8 cellular contexts compared by ENCODE assay signal in the genomic region with DNA sequence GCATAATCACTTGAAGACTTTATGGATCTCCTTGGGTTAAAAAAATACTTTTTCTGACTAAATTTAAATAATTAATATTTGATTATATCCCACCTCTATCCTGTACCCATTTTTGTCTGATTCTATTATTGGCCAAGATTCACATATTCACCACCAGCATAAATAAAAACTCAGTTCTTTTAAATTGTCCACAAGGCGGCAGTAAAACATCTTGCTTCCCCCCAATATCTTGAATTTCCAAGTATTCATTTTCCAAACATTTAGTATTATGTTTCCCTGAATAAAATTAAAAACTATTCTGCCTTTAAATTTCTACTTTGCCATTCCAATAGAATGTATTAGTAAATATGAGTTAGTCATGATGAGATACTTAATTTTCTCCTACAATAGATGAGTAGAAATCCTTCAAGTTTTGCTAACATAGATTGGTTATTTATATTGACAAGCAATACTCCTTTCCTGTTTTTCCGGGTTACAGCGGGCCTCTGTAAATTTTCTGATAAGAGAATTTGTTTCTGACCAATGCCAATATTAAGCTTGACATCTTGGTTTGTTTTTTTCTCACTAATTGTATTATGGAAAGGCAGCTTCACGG.
DNase-seq lines count a peak whose midpoint lies in the region; ATAC-seq and TF ChIP-seq lines count a peak whose summit lies in the region.

No MANE protein-coding gene starts in this region.

- no peak for TF ChIP-seq POLR2A in gastrocnemius medialis (IDR thresholded peaks at IDR 0.05)

- H2AFZ ChIP-seq in fibroblast of lung (ENCODE audit: low read length): no peak overlapping the region

- no peaks in the 10 kb centered on the region for H3K36me3 Mint-ChIP-seq in activated T-cell treated with anti-CD3 and anti-CD28 coated beads, Interleukin-2, amount 50 U/mL, for 72 hours (ENCODE audit: insufficient read depth in 2 of 2)

- no peaks in the 10 kb centered on the region for H3K79me2 ChIP-seq in fibroblast of lung (ENCODE audit: control insufficient read depth, insufficient read depth, low read length)

- no peaks in the 10 kb centered on the region for H3K9me3 Mint-ChIP-seq in activated T-cell treated with anti-CD3 and anti-CD28 coated beads, Interleukin-2, amount 50 U/mL, for 72 hours

- H3K36me3 ChIP-seq in Panc1 (ENCODE audit: control insufficient read depth, insufficient read depth, low read length) (no peaks in the 10 kb centered on the region), fibroblast of lung (ENCODE audit: control insufficient read depth, insufficient read depth, low read length) (no peaks in the 10 kb centered on the region), gastrocnemius medialis (no peaks in the 10 kb centered on the region)

- POLR2A ChIA-PET in Panc1 (lab: Charles Lee): no interaction called here

- H4K20me1 ChIP-seq in fibroblast of lung (ENCODE audit: control insufficient read depth, extremely low read depth, insufficient read depth, low read length): no peaks in the 10 kb centered on the region

- H3K4me1 ChIP-seq in Panc1 (ENCODE audit: control insufficient read depth, insufficient read depth, low read length) (no peaks in the 10 kb centered on the region), fibroblast of lung (ENCODE audit: control insufficient read depth, extremely low read depth, insufficient read depth, low read length) (no peaks in the 10 kb centered on the region), gastrocnemius medialis (no peaks in the 10 kb centered on the region)

- CTCF ChIA-PET in Panc1 (lab: Charles Lee): no interaction called here

- no peak overlapping the region for H3K9ac ChIP-seq in fibroblast of lung (ENCODE audit: insufficient read depth, low read length)

- intact Hi-C loops in Panc1 (cut with micrococcal nuclease; ENCODE audit: unreplicated experiment): no loop called here
- intact Hi-C loops in gastrocnemius medialis (cut with DNase I; ENCODE audit: low total_unique reads): loop anchor here (5.0 kb wide), 1 partner anchor 1121 kb away; no protein-coding TSS in a partner anchor

- H3K4me3 Mint-ChIP-seq in activated T-cell treated with anti-CD3 and anti-CD28 coated beads, Interleukin-2, amount 50 U/mL, for 72 hours: no peak overlapping the region

- ATAC-seq in Panc1 (no peak), gastrocnemius medialis (no peak), GM21381 (IDR thresholded peaks at IDR 0.05; ENCODE audit: unreplicated experiment) (no peak), GM18498 (IDR thresholded peaks at IDR 0.05; ENCODE audit: unreplicated experiment) (no peak)
- ATAC-seq in activated T-cell treated with anti-CD3 and anti-CD28 coated beads, Interleukin-2, amount 50 U/mL, for 72 hours (replicated peaks in 1 of 2): no peak

- H3K4me2 ChIP-seq in fibroblast of lung (ENCODE audit: extremely low read depth, insufficient read depth, low read length): no peak overlapping the region

- in situ Hi-C loops in Panc1 (cut with HindIII; ENCODE audit: low pct_unique_long_range_greater_than_20kb, low sequenced_read_pairs) (no loop called here), gastrocnemius medialis (cut with MboI; ENCODE audit: low sequenced_read_pairs in 4 of 4) (loop anchor here (25.0 kb wide), 4 partner anchors 556 to 1131 kb away; partner anchors contain the start of gene FOXP1 (in 1 of the 4))

- TF ChIP-seq CTCF in Panc1 (IDR thresholded peaks at IDR 0.05) (peak; percentile 59; the same call in 1 of the 2 replicates), fibroblast of lung (conservative IDR thresholded peaks at IDR 0.05 in 1 of 2, IDR thresholded peaks at IDR 0.05 in 1 of 2; ENCODE audit: low read depth in 1 of 2, low read length in 2 of 2) (peak; percentile 60 to 70), gastrocnemius medialis (IDR thresholded peaks at IDR 0.05 in 4 of 5, conservative IDR thresholded peaks at IDR 0.05 in 1 of 5) (peak in 3 of 5 experiments; percentile 13 to 45 (median 37))

- peaks cover 3% of the 10 kb centered on the region for H3K27me3 Mint-ChIP-seq in activated T-cell treated with anti-CD3 and anti-CD28 coated beads, Interleukin-2, amount 50 U/mL, for 72 hours (ENCODE audit: low read depth)

- no peaks in the 10 kb centered on the region for H3K27me3 ChIP-seq in Panc1 (ENCODE audit: control insufficient read depth, insufficient read depth, low read length)
- H3K27me3 ChIP-seq in fibroblast of lung (ENCODE audit: control insufficient read depth, insufficient read depth, low read length): no peaks in the 10 kb centered on the region
- no peaks in the 10 kb centered on the region for H3K27me3 ChIP-seq in gastrocnemius medialis

- DNase-seq in NCI-H82 (lab: John Stamatoyannopoulos, UW) (peak; percentile 23), NCI-H82 treated with DMSO at 0.1 percent for 48 hours (lab: John Stamatoyannopoulos, UW; ENCODE audit: unreplicated experiment) (no peak), Panc1 (ENCODE audit: low read depth, low spot score) (no peak), fibroblast of lung (ENCODE audit: low read depth in 2 of 2) (peak; percentile 29 to 67), gastrocnemius medialis (no peak)
- DNase-seq in activated T-cell treated with anti-CD3 and anti-CD28 coated beads, Interleukin-2, amount 50 U/mL, for 72 hours: no peak

- no TSS peak for BruUV-seq in Panc1 (replicated peaks; lab: Mats Ljungman, UMichigan)

- no peak overlapping the region for H3K27ac ChIP-seq in Panc1 (ENCODE audit: low read length)
- no peak overlapping the region for H3K27ac ChIP-seq in fibroblast of lung (ENCODE audit: insufficient read depth, low read length)
- no peak overlapping the region for H3K27ac ChIP-seq in gastrocnemius medialis

- no peak overlapping the region for H3K4me3 ChIP-seq in Panc1 (ENCODE audit: low read depth in 2 of 2, low read length in 2 of 2)
- H3K4me3 ChIP-seq in fibroblast of lung (replicated peaks in 1 of 4; ENCODE audit: control extremely low read depth in 1 of 4, insufficient read depth in 1 of 4, low read depth in 3 of 4, low read length in 4 of 4): no peak overlapping the region
- H3K4me3 ChIP-seq in gastrocnemius medialis: no peak overlapping the region

- H3K4me1 Mint-ChIP-seq in activated T-cell treated with anti-CD3 and anti-CD28 coated beads, Interleukin-2, amount 50 U/mL, for 72 hours (ENCODE audit: low read depth): no peaks in the 10 kb centered on the region

- no peak overlapping the region for H3K27ac Mint-ChIP-seq in activated T-cell treated with anti-CD3 and anti-CD28 coated beads, Interleukin-2, amount 50 U/mL, for 72 hours

- no peaks in the 10 kb centered on the region for H3K9me3 ChIP-seq in Panc1 (ENCODE audit: control insufficient read depth, insufficient read depth, low read depth, low read length)
- H3K9me3 ChIP-seq in fibroblast of lung (ENCODE audit: control insufficient read depth, insufficient read depth, low read depth, low read length): no peaks in the 10 kb centered on the region
- no peaks in the 10 kb centered on the region for H3K9me3 ChIP-seq in gastrocnemius medialis

Comparison
In these comparisons a context has a peak if more than half of its experiments do, and no peak if none do; other contexts are left out.
1. DNase-seq: peak in NCI-H82 (single experiment) and fibroblast of lung (2 of 2); none in NCI-H82 treated with DMSO at 0.1 percent for 48 hours (single experiment), Panc1 (single experiment), gastrocnemius medialis (0 of 2) and activated T-cell treated with anti-CD3 and anti-CD28 coated beads, Interleukin-2, amount 50 U/mL, for 72 hours (0 of 2).
2. Peak in every context shown above with its lines, with median percentiles within 50 percentile points of each other: CTCF ChIP-seq.